In genomic region chr5:107979900-107980299, GRCh38 we compare ENCODE assay signal across 26 cellular contexts.
DNase-seq lines count a peak whose midpoint lies in the region; ATAC-seq, FAIRE-seq and TF ChIP-seq lines count a peak whose summit lies in the region.
"Had no signal": no experiment of that assay in that cellular context is flagged by ENCODE, and none has a peak within 500 bp of the region (broad histone marks: within the 10 kb centered on the region; RNA-seq: fewer than 3 reads in every experiment).

No MANE protein-coding gene starts in this region.

- TF ChIP-seq POLR2A in H54 (IDR thresholded peaks at IDR 0.05; ENCODE audit: low read depth, low read length): no peak

- no peak for FAIRE-seq in H54 (lab: Jason Lieb, UNC)
- FAIRE-seq: frontal cortex had no signal

- TF ChIP-seq CTCF in GM10266 (IDR thresholded peaks at IDR 0.05; ENCODE audit: control insufficient read depth, insufficient read depth, low read depth, missing control alignments): no peak
- TF ChIP-seq CTCF in heart right ventricle (IDR thresholded peaks at IDR 0.05): no peak

- intact Hi-C loops in heart right ventricle (cut with DNase I): no loop called here

- no peaks in the 10 kb centered on the region for H3K9me3 Mint-ChIP-seq in effector memory CD8-positive, alpha-beta T cell
- H3K9me3 Mint-ChIP-seq: WTC11 had no signal

- peak; percentile 71 for ATAC-seq in GM18868 (IDR thresholded peaks at IDR 0.05; ENCODE audit: unreplicated experiment)
- ATAC-seq in HG02973 (IDR thresholded peaks at IDR 0.05; ENCODE audit: unreplicated experiment): peak; percentile 51
- ATAC-seq in effector memory CD8-positive, alpha-beta T cell (replicated peaks): peak; percentile 89
- no peak for ATAC-seq in heart right ventricle
- ATAC-seq in GM19463 (IDR thresholded peaks at IDR 0.05; ENCODE audit: unreplicated experiment): no peak
- ATAC-seq: esophagus mucosa, HCT116, Right ventricle myocardium inferior, WTC11 had no signal

- no peaks in the 10 kb centered on the region for H3K27me3 Mint-ChIP-seq in effector memory CD8-positive, alpha-beta T cell
- H3K27me3 Mint-ChIP-seq: CD4-positive, CD25-positive, alpha-beta regulatory T cell had no signal

- peak overlapping the region in 1 of 2 donors; percentile 0 for H3K27ac Mint-ChIP-seq in effector memory CD8-positive, alpha-beta T cell
- H3K27ac Mint-ChIP-seq: CD4-positive, CD25-positive, alpha-beta regulatory T cell; WTC11 had no signal

- no peaks in the 10 kb centered on the region for H3K36me3 ChIP-seq in heart right ventricle
- H3K36me3 ChIP-seq: adrenal gland, right lobe of liver, transverse colon had no signal

- peak; percentile 6 for DNase-seq in GM10266 (ENCODE audit: extremely low spot score)
- peak in 1 of 3 experiments; percentile 9 for DNase-seq in effector memory CD8-positive, alpha-beta T cell
- no peak for DNase-seq in H54 (ENCODE audit: insufficient read length, low spot score)
- DNase-seq in heart right ventricle: no peak
- DNase-seq in NOMO-1 treated with dmso at 0.1 percent for 144 hours (lab: John Stamatoyannopoulos, UW; ENCODE audit: unreplicated experiment): no peak
- DNase-seq: activated gamma-delta T cell; adrenal gland; effector CD8-positive, alpha-beta T cell; hippocampal formation; NCI-H1092 treated with DMSO at 0.1 percent for 48 hours; NCI-H1930; NCI-H2227 treated with DMSO at 0.1 percent for 48 hours; right lobe of liver; stimulated activated CD4-positive, alpha-beta T cell treated with anti-CD3 and anti-CD28 coated beads, Interleukin-12 subunit alpha, Interleukin-12 subunit beta, amount 100 ng/mL, for 4 hours; stimulated activated CD4-positive, alpha-beta T cell treated with anti-CD3 and anti-CD28 coated beads, Interleukin-4, amount 100 ng/mL, for 24 hours; transverse colon had no signal

- WGBS in heart right ventricle, 2 donors: 81 to 94% methylated on average over 2 of the region's 2 CpGs

- H3K27me3 ChIP-seq in heart right ventricle: no peaks in the 10 kb centered on the region
- H3K27me3 ChIP-seq: adrenal gland, right lobe of liver, transverse colon had no signal

- H3K4me3 ChIP-seq in heart right ventricle: no peak overlapping the region
- H3K4me3 ChIP-seq: adrenal gland, right lobe of liver, transverse colon had no signal

- H3K4me1 Mint-ChIP-seq in effector memory CD8-positive, alpha-beta T cell (ENCODE audit: low read depth in 2 of 2): peaks cover 34 to 39% of the 10 kb centered on the region in 2 donors

- H3K27ac ChIP-seq in heart right ventricle: no peak overlapping the region
- H3K27ac ChIP-seq: adrenal gland, right lobe of liver, transverse colon had no signal

- H3K36me3 Mint-ChIP-seq in effector memory CD8-positive, alpha-beta T cell (ENCODE audit: insufficient read depth): no peaks in the 10 kb centered on the region
- H3K36me3 Mint-ChIP-seq: CD4-positive, CD25-positive, alpha-beta regulatory T cell; WTC11 had no signal

- H3K4me3 Mint-ChIP-seq in effector memory CD8-positive, alpha-beta T cell: peak overlapping the region in 1 of 2 donors; percentile 51
- H3K4me3 Mint-ChIP-seq: CD4-positive, CD25-positive, alpha-beta regulatory T cell; neural crest cell; WTC11 had no signal

- peaks cover 0 to 2% (median 0%) of the 10 kb centered on the region in 9 donors for H3K4me1 ChIP-seq in heart right ventricle
- H3K4me1 ChIP-seq: adrenal gland, transverse colon had no signal

- H3K9me3 ChIP-seq in heart right ventricle: no peaks in the 10 kb centered on the region
- H3K9me3 ChIP-seq: adrenal gland, right lobe of liver, transverse colon had no signal

Comparison
In these comparisons a context has a peak if more than half of its experiments do, and no peak if none do; other contexts are left out.
1. ATAC-seq: peak in GM18868 (single experiment), HG02973 (single experiment) and effector memory CD8-positive, alpha-beta T cell (single experiment); none in heart right ventricle (0 of 8) and GM19463 (single experiment).